Comparison of ENCODE assay signal across 8 cellular contexts in genomic region chr4:65386927-65387326, GRCh38.
"Had no signal": no experiment of that assay in that cellular context is flagged by ENCODE, and none has a peak within 500 bp of the region (broad histone marks: within the 10 kb centered on the region; RNA-seq: fewer than 3 reads in every experiment).

No MANE protein-coding gene starts in this region.

- H3K9ac ChIP-seq: GM23248 had no signal

- DNase-seq: GM23248, GOT3, H7, HFFc6, IMR-90 had no signal

- ATAC-seq: HCT116 had no signal

- H3K36me3 ChIP-seq: HAP-1 had no signal

- H3K9me3 ChIP-seq: HAP-1 had no signal

- H3K4me3 ChIP-seq: GM23248, HAP-1 had no signal

- H2AFZ ChIP-seq: GM23248 had no signal

- H3K27ac ChIP-seq: GM23248, HL-60 had no signal
